Comparison of ENCODE assay signal across 15 cellular contexts in genomic region chr9:109483771-109484442, GRCh38.
"Had no signal": no experiment of that assay in that cellular context is flagged by ENCODE, and none has a peak within 500 bp of the region (broad histone marks: within the 10 kb centered on the region; RNA-seq: fewer than 3 reads in every experiment).

No MANE protein-coding gene starts in this region.

- DNase-seq: activated CD4-positive, CD25-positive, alpha-beta regulatory T cell treated with anti-CD3 and anti-CD28 coated beads, Interleukin-2, amount 50 U/mL, for 72 hours; activated CD8-positive, alpha-beta memory T cell treated with anti-CD3 and anti-CD28 coated beads, Interleukin-2, amount 50 U/mL, for 4 hours; activated CD8-positive, alpha-beta T cell treated with anti-CD3 and anti-CD28 coated beads for 36 hours; activated naive CD4-positive, alpha-beta T cell; foreskin melanocyte; heart right ventricle; left ventricle myocardium superior; mesendoderm; pancreas; retina; stimulated activated CD4-positive, alpha-beta T cell treated with anti-CD3 and anti-CD28 coated beads, Interleukin-15, amount 100 ng/mL, for 24 hours; stimulated activated CD4-positive, alpha-beta T cell treated with anti-CD3 and anti-CD28 coated beads, Interleukin-4, amount 100 ng/mL, for 4 hours; thyroid gland had no signal

- H3K4me3 Mint-ChIP-seq: activated CD8-positive, alpha-beta T cell treated with anti-CD3 and anti-CD28 coated beads for 36 hours; activated T-helper 1 cell treated with anti-CD3 and anti-CD28 coated beads, Interleukin-12 subunit alpha, Interleukin-12 subunit beta, Interleukin-2, Interleukin-4 antibody, amounts not matched to agents 30 ng/mL and 10 ng/mL and 1 ng/mL, durations not matched to agents 14 hours and 24 hours and 36 hours; neural progenitor cell had no signal

- H3K36me3 Mint-ChIP-seq: neural progenitor cell had no signal

- H3K27ac Mint-ChIP-seq: activated CD8-positive, alpha-beta T cell treated with anti-CD3 and anti-CD28 coated beads for 36 hours; activated T-helper 1 cell treated with anti-CD3 and anti-CD28 coated beads, Interleukin-12 subunit alpha, Interleukin-12 subunit beta, Interleukin-2, Interleukin-4 antibody, amounts not matched to agents 30 ng/mL and 10 ng/mL and 1 ng/mL, durations not matched to agents 14 hours and 24 hours and 36 hours had no signal

- H3K9me3 Mint-ChIP-seq: activated CD8-positive, alpha-beta T cell treated with anti-CD3 and anti-CD28 coated beads for 36 hours; activated T-helper 1 cell treated with anti-CD3 and anti-CD28 coated beads, Interleukin-12 subunit alpha, Interleukin-12 subunit beta, Interleukin-2, Interleukin-4 antibody, amounts not matched to agents 30 ng/mL and 10 ng/mL and 1 ng/mL, durations not matched to agents 14 hours and 24 hours and 36 hours; neural progenitor cell had no signal

- ATAC-seq: activated CD8-positive, alpha-beta T cell treated with anti-CD3 and anti-CD28 coated beads for 36 hours; left ventricle myocardium superior had no signal
